Comparison of ENCODE assay signal across 27 cellular contexts in genomic region chr17:33901085-33901484, GRCh38.
"Had no signal": no experiment of that assay in that cellular context is flagged by ENCODE, and none has a peak within 500 bp of the region (broad histone marks: within the 10 kb centered on the region; RNA-seq: fewer than 3 reads in every experiment).

No MANE protein-coding gene starts in this region.

- H3K9me3 Mint-ChIP-seq: dendritic cell treated with granulocyte-macrophage colony-stimulating factor and Interleukin-4, amounts not matched to agents 40 ng/mL and 50 ng/mL, for 4 days; memory B cell; mesothelial cell of epicardium; natural killer cell treated with Interleukin-12 subunit alpha and Interleukin-12 subunit beta and Interleukin-15 and Interleukin-18, amount 100 ng/mL, for 72 hours; neural progenitor cell; stimulated activated naive B cell treated with anti-CD40 and anti-IgM and Interleukin-4, amounts not matched to agents 10 μg/mL and 1 μg/mL and 100 μg/mL, for 72 hours; stimulated activated naive CD8-positive, alpha-beta T cell treated with anti-CD3 and anti-CD28 coated beads, Interleukin-15, Interleukin-2, amounts not matched to agents 100 ng/mL and 50 ng/mL, for 24 hours had no signal

- H3K36me3 ChIP-seq: esophagus muscularis mucosa, heart right ventricle, neural progenitor cell, right lobe of liver, thoracic aorta, tibial nerve, upper lobe of left lung had no signal

- H3K4me3 ChIP-seq: esophagus muscularis mucosa, heart right ventricle, lung, mucosa of descending colon, neural progenitor cell, right lobe of liver, thoracic aorta, tibial nerve, upper lobe of left lung had no signal

- H3K9me3 ChIP-seq: esophagus muscularis mucosa, heart right ventricle, mucosa of descending colon, right lobe of liver, thoracic aorta, tibial nerve, upper lobe of left lung had no signal

- ATAC-seq: foreskin keratinocyte; heart right ventricle; left lobe of liver; mucosa of descending colon; natural killer cell treated with Interleukin-12 subunit alpha and Interleukin-12 subunit beta and Interleukin-15 and Interleukin-18, amount 100 ng/mL, for 72 hours; right lobe of liver; stimulated activated naive B cell treated with anti-CD40 and anti-IgM and Interleukin-4, amounts not matched to agents 10 μg/mL and 1 μg/mL and 100 μg/mL, for 72 hours had no signal

- H3K27ac ChIP-seq: esophagus muscularis mucosa, foreskin keratinocyte, heart right ventricle, neural progenitor cell, parathyroid adenoma, right lobe of liver, thoracic aorta, tibial nerve, upper lobe of left lung had no signal

- H3K27me3 ChIP-seq: neural progenitor cell, right lobe of liver, tibial nerve, upper lobe of left lung had no signal

- H3K27ac Mint-ChIP-seq: dendritic cell treated with granulocyte-macrophage colony-stimulating factor and Interleukin-4, amounts not matched to agents 40 ng/mL and 50 ng/mL, for 4 days; memory B cell; mesothelial cell of epicardium; naive B cell; natural killer cell treated with Interleukin-12 subunit alpha and Interleukin-12 subunit beta and Interleukin-15 and Interleukin-18, amount 100 ng/mL, for 72 hours; neural progenitor cell; progenitor cell of endocrine pancreas; stimulated activated naive B cell treated with anti-CD40 and anti-IgM and Interleukin-4, amounts not matched to agents 10 μg/mL and 1 μg/mL and 100 μg/mL, for 72 hours; stimulated activated naive CD8-positive, alpha-beta T cell treated with anti-CD3 and anti-CD28 coated beads, Interleukin-15, Interleukin-2, amounts not matched to agents 100 ng/mL and 50 ng/mL, for 24 hours had no signal

- H3K4me1 Mint-ChIP-seq: memory B cell; mesothelial cell of epicardium; naive B cell; neural progenitor cell; stimulated activated naive B cell treated with anti-CD40 and anti-IgM and Interleukin-4, amounts not matched to agents 10 μg/mL and 1 μg/mL and 100 μg/mL, for 72 hours had no signal

- H3K4me3 Mint-ChIP-seq: dendritic cell treated with granulocyte-macrophage colony-stimulating factor and Interleukin-4, amounts not matched to agents 40 ng/mL and 50 ng/mL, for 4 days; memory B cell; mesothelial cell of epicardium; naive B cell; natural killer cell treated with Interleukin-12 subunit alpha and Interleukin-12 subunit beta and Interleukin-15 and Interleukin-18, amount 100 ng/mL, for 72 hours; neural progenitor cell; stimulated activated naive B cell treated with anti-CD40 and anti-IgM and Interleukin-4, amounts not matched to agents 10 μg/mL and 1 μg/mL and 100 μg/mL, for 72 hours; stimulated activated naive CD8-positive, alpha-beta T cell treated with anti-CD3 and anti-CD28 coated beads, Interleukin-15, Interleukin-2, amounts not matched to agents 100 ng/mL and 50 ng/mL, for 24 hours had no signal

- H3K4me1 ChIP-seq: esophagus muscularis mucosa, foreskin keratinocyte, heart right ventricle, neural progenitor cell, parathyroid adenoma, right lobe of liver, tibial nerve, upper lobe of left lung had no signal

- DNase-seq: effector CD8-positive, alpha-beta T cell; foreskin keratinocyte; glutamatergic neuron; heart right ventricle; hippocampal formation; kidney; mucosa of descending colon; naive B cell; right lobe of liver; small intestine; stimulated activated CD4-positive, alpha-beta T cell treated with anti-CD3 and anti-CD28 coated beads, Interleukin-15, amount 100 ng/mL, for 24 hours; stimulated activated CD4-positive, alpha-beta T cell treated with anti-CD3 and anti-CD28 coated beads, Interleukin-2, amount 100 ng/mL, for 48 hours; stimulated activated naive B cell treated with anti-CD40 and anti-IgM and Interleukin-4, amounts not matched to agents 10 μg/mL and 1 μg/mL and 100 μg/mL, for 72 hours; upper lobe of left lung had no signal

- H3K36me3 Mint-ChIP-seq: memory B cell; mesothelial cell of epicardium; naive B cell; natural killer cell treated with Interleukin-12 subunit alpha and Interleukin-12 subunit beta and Interleukin-15 and Interleukin-18, amount 100 ng/mL, for 72 hours; neural progenitor cell; stimulated activated naive B cell treated with anti-CD40 and anti-IgM and Interleukin-4, amounts not matched to agents 10 μg/mL and 1 μg/mL and 100 μg/mL, for 72 hours had no signal
